ENCODE assay signal across 9 cellular contexts in the genomic region with DNA sequence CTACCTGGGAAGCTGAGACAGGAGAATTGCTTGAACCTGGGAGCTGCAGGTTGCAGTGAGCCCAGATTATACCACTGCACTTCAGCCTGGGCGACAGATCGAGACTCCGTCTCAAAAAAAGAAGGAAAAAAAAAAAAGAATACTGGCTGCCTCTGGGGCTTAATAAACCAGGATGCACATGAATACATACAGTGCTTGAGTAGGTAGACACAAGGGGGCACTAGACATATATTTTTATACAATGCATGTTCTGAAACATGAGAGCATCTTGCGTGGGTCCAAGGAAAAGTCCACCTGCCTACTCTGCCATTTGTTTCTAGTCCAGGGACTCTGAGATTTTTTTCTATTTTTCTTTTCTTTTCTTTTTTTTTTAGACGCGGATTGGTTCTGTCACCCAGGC. TPM values are rescaled to one million over a fixed set of nuclear protein-coding genes. Genes with fewer than 3 reads are reported as not detected.
DNase-seq lines count a peak whose midpoint lies in the region; ATAC-seq, FAIRE-seq and TF ChIP-seq lines count a peak whose summit lies in the region.
"Had no signal": no experiment of that assay in that cellular context is flagged by ENCODE, and none has a peak within 500 bp of the region (broad histone marks: within the 10 kb centered on the region; RNA-seq: fewer than 3 reads in every experiment).

No MANE protein-coding gene starts in this region.

- H3K4me1 ChIP-seq in hepatocyte (ENCODE audit: insufficient read depth) (no peaks in the 10 kb centered on the region), testis (no peaks in the 10 kb centered on the region)

- peak; percentile 61 for DNase-seq in DMS53 (lab: John Stamatoyannopoulos, UW)
- peak; percentile 45 for DNase-seq in HuH-7 (ENCODE audit: low spot score)
- DNase-seq in SK-N-DZ (ENCODE audit: low spot score) = peak; percentile 43
- peak; percentile 58 for DNase-seq in hepatocyte (ENCODE audit: low spot score)
- no peak for DNase-seq in GM12891 (ENCODE audit: insufficient read length, low spot score)
- DNase-seq in testis = no peak
- no peak for DNase-seq in activated T-helper 2 cell treated with anti-CD3 and anti-CD28 coated beads, Interferon-gamma antibody, Interleukin-2, Interleukin-4, amounts not matched to agents 10 μg/mL and 5 μg/mL and 100 μg/mL, durations not matched to agents 14 hours and 24 hours and 36 hours (ENCODE audit: low spot score)

- H3K27ac Mint-ChIP-seq in activated T-helper 2 cell treated with anti-CD3 and anti-CD28 coated beads, Interferon-gamma antibody, Interleukin-2, Interleukin-4, amounts not matched to agents 10 μg/mL and 5 μg/mL and 100 μg/mL, durations not matched to agents 14 hours and 24 hours and 36 hours = no peak overlapping the region

- intact Hi-C loops in testis (cut with DNase I; ENCODE audit: low total_unique reads) = loop anchor here (10.0 kb wide), 1 partner anchor 103 kb away; no protein-coding TSS in a partner anchor
- intact Hi-C loops in activated T-helper 2 cell treated with anti-CD3 and anti-CD28 coated beads, Interferon-gamma antibody, Interleukin-2, Interleukin-4, amounts not matched to agents 10 μg/mL and 5 μg/mL and 100 μg/mL, durations not matched to agents 14 hours and 24 hours and 36 hours (cut with micrococcal nuclease) = no loop called here

- no peaks in the 10 kb centered on the region for H3K9me3 Mint-ChIP-seq in activated T-helper 2 cell treated with anti-CD3 and anti-CD28 coated beads, Interferon-gamma antibody, Interleukin-2, Interleukin-4, amounts not matched to agents 10 μg/mL and 5 μg/mL and 100 μg/mL, durations not matched to agents 14 hours and 24 hours and 36 hours

- 68% methylated on average over 6 of the region's 6 CpGs for WGBS in hepatocyte (ENCODE audit: low lambda C conversion rate, missing lambda C conversion rate)
- WGBS in testis, 2 donors = 33 to 58% methylated on average over 6 of the region's 6 CpGs

- no peaks in the 10 kb centered on the region for H4K20me1 ChIP-seq in hepatocyte (ENCODE audit: insufficient read depth, poor library complexity, severe bottlenecking)

- peak; percentile 45 for TF ChIP-seq CTCF in hepatocyte (IDR thresholded peaks at IDR 0.05; ENCODE audit: poor library complexity)
- peak in 1 of 3 experiments; percentile 16 for TF ChIP-seq CTCF in testis (IDR thresholded peaks at IDR 0.05)

- H3K36me3 Mint-ChIP-seq in activated T-helper 2 cell treated with anti-CD3 and anti-CD28 coated beads, Interferon-gamma antibody, Interleukin-2, Interleukin-4, amounts not matched to agents 10 μg/mL and 5 μg/mL and 100 μg/mL, durations not matched to agents 14 hours and 24 hours and 36 hours (ENCODE audit: low read depth) = peaks cover 20% of the 10 kb centered on the region

- no peaks in the 10 kb centered on the region for H3K27me3 Mint-ChIP-seq in activated T-helper 2 cell treated with anti-CD3 and anti-CD28 coated beads, Interferon-gamma antibody, Interleukin-2, Interleukin-4, amounts not matched to agents 10 μg/mL and 5 μg/mL and 100 μg/mL, durations not matched to agents 14 hours and 24 hours and 36 hours (ENCODE audit: low read depth)

- no peak overlapping the region for H3K4me2 ChIP-seq in hepatocyte

- H3K9me2 ChIP-seq in hepatocyte (replicated peaks; ENCODE audit: insufficient read depth) = no peaks in the 10 kb centered on the region

- ATAC-seq in GM21528 (IDR thresholded peaks at IDR 0.05; ENCODE audit: low FRiP score, unreplicated experiment) = no peak
- ATAC-seq: Panc1 had no signal

- H3K27ac ChIP-seq in hepatocyte (no peak overlapping the region), testis (no peak overlapping the region)

- H3K4me3 Mint-ChIP-seq in activated T-helper 2 cell treated with anti-CD3 and anti-CD28 coated beads, Interferon-gamma antibody, Interleukin-2, Interleukin-4, amounts not matched to agents 10 μg/mL and 5 μg/mL and 100 μg/mL, durations not matched to agents 14 hours and 24 hours and 36 hours (ENCODE audit: low read depth) = no peak overlapping the region

- H3K4me3 ChIP-seq in hepatocyte = no peak overlapping the region
- no peak overlapping the region for H3K4me3 ChIP-seq in testis

- TF ChIP-seq POLR2A in GM12891 (IDR thresholded peaks at IDR 0.05; ENCODE audit: low read depth, low read length) (no peak), testis (IDR thresholded peaks at IDR 0.05) (no peak)

- no peak overlapping the region for H2AFZ ChIP-seq in hepatocyte

- H3K36me3 ChIP-seq in hepatocyte (replicated peaks; ENCODE audit: insufficient read depth, low read depth) = no peaks in the 10 kb centered on the region
- H3K36me3 ChIP-seq in testis (ENCODE audit: low read depth, missing control alignments) = no peaks in the 10 kb centered on the region

- H3K9me3 ChIP-seq in hepatocyte (ENCODE audit: low read depth) (no peaks in the 10 kb centered on the region), testis (no peaks in the 10 kb centered on the region)

- peaks cover 5% of the 10 kb centered on the region for H3K4me1 Mint-ChIP-seq in activated T-helper 2 cell treated with anti-CD3 and anti-CD28 coated beads, Interferon-gamma antibody, Interleukin-2, Interleukin-4, amounts not matched to agents 10 μg/mL and 5 μg/mL and 100 μg/mL, durations not matched to agents 14 hours and 24 hours and 36 hours (ENCODE audit: low read depth)

- no peak for FAIRE-seq in GM12891 (lab: Jason Lieb, UNC)

- no peaks in the 10 kb centered on the region for H3K79me2 ChIP-seq in hepatocyte

- no peaks in the 10 kb centered on the region for H3K27me3 ChIP-seq in hepatocyte
- H3K27me3 ChIP-seq in testis = no peaks in the 10 kb centered on the region

TF ChIP-seq in GM12891, 5 proteins besides CTCF, POLR2A, EP300 and RAD21:
- no peak for TF ChIP-seq SPI1 (IDR thresholded peaks at IDR 0.05; ENCODE audit: low read depth, low read length)
- no peak for TF ChIP-seq POLR2AphosphoS5 (IDR thresholded peaks at IDR 0.05; ENCODE audit: low read depth, low read length)
- no peak for TF ChIP-seq PAX5 (IDR thresholded peaks at IDR 0.05; ENCODE audit: insufficient read depth, low read length, severe bottlenecking)
- no peak for TF ChIP-seq TAF1 (IDR thresholded peaks at IDR 0.05; ENCODE audit: low read depth, low read length)

RNA-seq across cellular contexts. Expression of gene KEAP1, which starts 31.2 kb away (rescaled TPM):
- polyA plus RNA-seq in SK-N-DZ (2014; cell fraction: cytosol; rRNA removed) = 65.3 and 70.2 TPM in 2 replicates
- 36.0 and 39.7 TPM in 2 replicates for polyA plus RNA-seq in SK-N-DZ (2014; cell fraction: nucleus; rRNA removed)
- 47.2 and 48.2 TPM in 2 replicates for total RNA-seq in hepatocyte
- 44.7 and 66.8 TPM in 2 replicates for polyA plus RNA-seq in hepatocyte
- polyA plus RNA-seq in GM12891 (2012; ENCODE audit: low read depth, missing spikeins) = 34.5 TPM
- 10 to 100 TPM; 40.7 to 61.0 TPM for total RNA-seq in testis
- polyA plus RNA-seq in testis (ENCODE audit: insufficient read depth, low read depth, low replicate concordance) = 54.1 TPM
- total RNA-seq in activated T-helper 2 cell treated with anti-CD3 and anti-CD28 coated beads, Interferon-gamma antibody, Interleukin-2, Interleukin-4, amounts not matched to agents 10 μg/mL and 5 μg/mL and 100 μg/mL, durations not matched to agents 14 hours and 24 hours and 36 hours = 75.2 and 76.1 TPM in 2 replicates

RNA-seq across cellular contexts. Expression of gene S1PR5, which starts 45.3 kb away (rescaled TPM):
- polyA plus RNA-seq in SK-N-DZ (2014; cell fraction: cytosol; rRNA removed) = not detected in 2 replicates
- not detected in 2 replicates for polyA plus RNA-seq in SK-N-DZ (2014; cell fraction: nucleus; rRNA removed)
- total RNA-seq in hepatocyte = 0.17 and 0.56 TPM in 2 replicates
- 0.38 and 0.75 TPM in 2 replicates for polyA plus RNA-seq in hepatocyte
- polyA plus RNA-seq in GM12891 (2012; ENCODE audit: low read depth, missing spikeins) = 0.06 TPM
- under 1 TPM; 0.12 to 0.31 TPM for total RNA-seq in testis
- polyA plus RNA-seq in testis (ENCODE audit: insufficient read depth, low read depth, low replicate concordance) = 0.61 TPM
- 0.23 TPM in 1 of 2 replicates, not detected in the other for total RNA-seq in activated T-helper 2 cell treated with anti-CD3 and anti-CD28 coated beads, Interferon-gamma antibody, Interleukin-2, Interleukin-4, amounts not matched to agents 10 μg/mL and 5 μg/mL and 100 μg/mL, durations not matched to agents 14 hours and 24 hours and 36 hours

RNA-seq across cellular contexts. Expression of gene PDE4A, which starts 51.6 kb away (rescaled TPM):
- 2.8 and 3.6 TPM in 2 replicates for polyA plus RNA-seq in SK-N-DZ (2014; cell fraction: cytosol; rRNA removed)
- polyA plus RNA-seq in SK-N-DZ (2014; cell fraction: nucleus; rRNA removed) = 2.9 and 6.8 TPM in 2 replicates
- total RNA-seq in hepatocyte (1.3 and 2.8 TPM in 2 replicates), testis (10 to 100 TPM; 20.1 to 35.0 TPM)
- polyA plus RNA-seq in hepatocyte (4.3 and 5.8 TPM in 2 replicates), testis (ENCODE audit: insufficient read depth, low read depth, low replicate concordance) (35.4 TPM)
- polyA plus RNA-seq in GM12891 (2012; ENCODE audit: low read depth, missing spikeins) = 11.7 TPM
- 105 TPM in 2 replicates for total RNA-seq in activated T-helper 2 cell treated with anti-CD3 and anti-CD28 coated beads, Interferon-gamma antibody, Interleukin-2, Interleukin-4, amounts not matched to agents 10 μg/mL and 5 μg/mL and 100 μg/mL, durations not matched to agents 14 hours and 24 hours and 36 hours

Comparison
In these comparisons a context has a peak if more than half of its experiments do, and no peak if none do; other contexts are left out.
1. DNase-seq: peak in DMS53 (single experiment), HuH-7 (single experiment), SK-N-DZ (single experiment) and hepatocyte (single experiment); none in GM12891 (single experiment), testis (single experiment) and activated T-helper 2 cell treated with anti-CD3 and anti-CD28 coated beads, Interferon-gamma antibody, Interleukin-2, Interleukin-4, amounts not matched to agents 10 μg/mL and 5 μg/mL and 100 μg/mL, durations not matched to agents 14 hours and 24 hours and 36 hours (single experiment).